In genomic region chr12:120496353-120497340, GRCh38 we compare ENCODE assay signal across 1 cellular context.
A peak's percentile ranks its signal among the peaks of the same experiment; 100 is the strongest.
TF ChIP-seq lines count a peak whose summit lies in the region.

No MANE protein-coding gene starts in this region.

TF ChIP-seq in GM12878, 131 proteins besides CTCF, POLR2A, EP300 and RAD21:
- TF ChIP-seq ATF3 (IDR thresholded peaks at IDR 0.05; ENCODE audit: borderline replicate concordance, extremely low read depth, low read depth, low read length) = no peak
- peak in 1 of 2 experiments; percentile 74; a peak in 2 of 3 replicates for TF ChIP-seq EGR1 (IDR thresholded peaks at IDR 0.05; ENCODE audit: borderline replicate concordance in 1 of 2, low read depth in 2 of 2, low read length in 2 of 2)
- TF ChIP-seq FOXK2 (IDR thresholded peaks at IDR 0.05) = no peak
- TF ChIP-seq SMAD1 (IDR thresholded peaks at IDR 0.05; ENCODE audit: low read depth, partially characterized antibody) = no peak
- no peak for TF ChIP-seq CBFB (IDR thresholded peaks at IDR 0.05; ENCODE audit: low read depth)
- TF ChIP-seq ZNF384 (IDR thresholded peaks at IDR 0.05; ENCODE audit: borderline replicate concordance, low read depth, low read length) = peak; percentile 87
- no peak for TF ChIP-seq STAT3 (IDR thresholded peaks at IDR 0.05; ENCODE audit: low read depth, low read length)
- TF ChIP-seq CBX5 (IDR thresholded peaks at IDR 0.05; ENCODE audit: low read depth) = no peak
- 0 out of 2 replicates have a peak, but pooled peaks have one; percentile 42 for TF ChIP-seq EED (IDR thresholded peaks at IDR 0.05; ENCODE audit: low read depth)
- TF ChIP-seq TAF1 (IDR thresholded peaks at IDR 0.05; ENCODE audit: borderline replicate concordance, low read depth, low read length) = 0 out of 2 replicates have a peak, but pooled peaks have one; percentile 14
- no peak for TF ChIP-seq NFYA (IDR thresholded peaks at IDR 0.05; ENCODE audit: borderline replicate concordance, low read depth, low read length)
- 0 out of 2 replicates have a peak, but pooled peaks have one; percentile 30 for TF ChIP-seq HSF1 (IDR thresholded peaks at IDR 0.05; ENCODE audit: low read depth, low read length)
- TF ChIP-seq RELB (IDR thresholded peaks at IDR 0.05; ENCODE audit: low read depth) = 0 out of 2 replicates have a peak, but pooled peaks have one; percentile 13
- no peak for TF ChIP-seq PRDM15 (CRISPR knock-in tag; IDR thresholded peaks at IDR 0.05)
- no peak for TF ChIP-seq KDM1A (IDR thresholded peaks at IDR 0.05; ENCODE audit: borderline replicate concordance)
- no peak for TF ChIP-seq YBX1 (IDR thresholded peaks at IDR 0.05)
- 0 out of 2 replicates have a peak, but pooled peaks have one; percentile 26 for TF ChIP-seq PAX5 (IDR thresholded peaks at IDR 0.05; ENCODE audit: borderline replicate concordance, low read depth, low read length)
- no peak for TF ChIP-seq BHLHE40 (IDR thresholded peaks at IDR 0.05; ENCODE audit: borderline replicate concordance in 1 of 2, low read depth in 2 of 2, low read length in 1 of 2)
- no peak for TF ChIP-seq SUPT20H (IDR thresholded peaks at IDR 0.05; ENCODE audit: borderline replicate concordance, control insufficient read depth, low read depth, low read length)
- TF ChIP-seq HCFC1 (IDR thresholded peaks at IDR 0.05; ENCODE audit: low read length) = no peak
- peak; percentile 25; the same call in 1 of the 2 replicates for TF ChIP-seq RUNX3 (IDR thresholded peaks at IDR 0.05; ENCODE audit: low read length)
- no peak for TF ChIP-seq MEF2A (IDR thresholded peaks at IDR 0.05; ENCODE audit: insufficient read depth, low read depth, low read length)
- no peak for TF ChIP-seq GATAD2B (conservative IDR thresholded peaks at IDR 0.05; ENCODE audit: low read depth)
- no peak for TF ChIP-seq ZBED1 (IDR thresholded peaks at IDR 0.05; ENCODE audit: borderline replicate concordance)
- TF ChIP-seq USF2 (IDR thresholded peaks at IDR 0.05; ENCODE audit: borderline replicate concordance, low read depth, low read length) = no peak
- TF ChIP-seq IKZF1 (conservative IDR thresholded peaks at IDR 0.05) = peak; percentile 27; the same call in 1 of the 2 replicates
